8 cellular contexts compared by ENCODE assay signal in the genomic region with DNA sequence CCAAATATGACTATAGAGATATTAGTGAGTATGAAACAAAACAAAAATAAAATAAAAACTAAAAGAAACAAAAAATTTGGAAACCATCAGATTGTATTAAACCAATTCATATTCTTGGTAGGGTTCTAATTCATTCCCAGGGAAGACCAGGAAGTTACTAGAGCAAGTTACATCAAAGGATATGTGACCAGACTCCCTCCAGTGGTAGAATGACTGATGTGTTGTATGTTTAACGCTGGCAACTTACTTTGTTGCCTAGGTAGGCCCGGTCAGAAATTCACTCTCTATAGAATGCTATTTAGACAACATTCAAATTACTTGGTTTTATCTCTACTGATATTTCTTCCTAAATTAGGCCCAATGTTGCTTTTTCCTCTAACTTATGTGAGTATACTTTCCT. TPM values are rescaled to one million over a fixed set of nuclear protein-coding genes. Genes with fewer than 3 reads are reported as not detected.
DNase-seq lines count a peak whose midpoint lies in the region; ATAC-seq and TF ChIP-seq lines count a peak whose summit lies in the region.

No MANE protein-coding gene starts in this region.

- H3K27ac ChIP-seq in 22Rv1, result no peak overlapping the region
- no peak overlapping the region for H3K27ac ChIP-seq in CD4-positive, alpha-beta memory T cell (ENCODE audit: low read depth, low read length)

- no peaks in the 10 kb centered on the region for H3K36me3 Mint-ChIP-seq in CD4-positive, alpha-beta memory T cell

- peaks cover 0 to 5% (median 2%) of the 10 kb centered on the region in 4 donors for H3K4me1 Mint-ChIP-seq in CD4-positive, alpha-beta memory T cell

- intact Hi-C loops in sciatic nerve (cut with DNase I), result no loop called here
- intact Hi-C loops in CD4-positive, alpha-beta memory T cell (cut with micrococcal nuclease), result no loop called here

- in situ Hi-C loops in GM13977 (cut with MboI; ENCODE audit: low pct_unique_long_range_greater_than_20kb, low sequenced_read_pairs, unreplicated experiment), result no loop called here

- POLR2A ChIA-PET in CD4-positive, alpha-beta memory T cell (lab: Charles Lee; ENCODE audit: partially characterized antibody), result no interaction called here

- peaks cover 0 to 6% of the 10 kb centered on the region in 2 donors for H3K9me3 ChIP-seq in CD4-positive, alpha-beta memory T cell (ENCODE audit: control insufficient read depth in 1 of 2, low read length in 2 of 2)

- H3K27me3 Mint-ChIP-seq in CD4-positive, alpha-beta memory T cell, result peaks cover 6 to 8% of the 10 kb centered on the region in 2 donors

- no peaks in the 10 kb centered on the region for H3K36me3 ChIP-seq in CD4-positive, alpha-beta memory T cell (ENCODE audit: insufficient read depth, low read length)

- TF ChIP-seq CTCF in 22Rv1 (IDR thresholded peaks at IDR 0.05), result peak; percentile 79
- TF ChIP-seq CTCF in GM13977 (IDR thresholded peaks at IDR 0.05; ENCODE audit: extremely low read depth, insufficient read depth, missing control alignments), result peak; percentile 57
- TF ChIP-seq CTCF in foreskin fibroblast (IDR thresholded peaks at IDR 0.05; ENCODE audit: low read depth, low read length), result peak; percentile 63

- peak; percentile 76 for ATAC-seq in sciatic nerve

- no peaks in the 10 kb centered on the region for H3K27me3 ChIP-seq in CD4-positive, alpha-beta memory T cell (ENCODE audit: insufficient read depth, low read length)

- peak; percentile 54 for DNase-seq in GM13977 (ENCODE audit: low spot score)
- DNase-seq in HT1080 (ENCODE audit: low read depth), result peak; percentile 48
- peak; percentile 20 for DNase-seq in RPMI8226
- peak; percentile 24 to 71 for DNase-seq in foreskin fibroblast
- no peak for DNase-seq in sciatic nerve (ENCODE audit: low spot score)
- no peak for DNase-seq in GOT3 (lab: John Stamatoyannopoulos, UW)
- DNase-seq in CD4-positive, alpha-beta memory T cell, result no peak

- peaks cover 0 to 15% (median 7%) of the 10 kb centered on the region in 8 donors for H3K9me3 Mint-ChIP-seq in CD4-positive, alpha-beta memory T cell

- H3K27ac Mint-ChIP-seq in CD4-positive, alpha-beta memory T cell, result no peak overlapping the region

- H3K4me1 ChIP-seq in CD4-positive, alpha-beta memory T cell (ENCODE audit: insufficient read depth, low read length), result no peaks in the 10 kb centered on the region

- H3K4me3 Mint-ChIP-seq in CD4-positive, alpha-beta memory T cell, result no peak overlapping the region

- CTCF ChIA-PET in CD4-positive, alpha-beta memory T cell (lab: Charles Lee; ENCODE audit: partially characterized antibody), result no interaction called here

- H3K4me3 ChIP-seq in foreskin fibroblast (ENCODE audit: low read depth in 1 of 2, low read length in 2 of 2), result no peak overlapping the region
- no peak overlapping the region for H3K4me3 ChIP-seq in CD4-positive, alpha-beta memory T cell (ENCODE audit: low read length in 2 of 2)

RNA-seq across cellular contexts. Expression of a gene that starts 5.2 kb away (rescaled TPM):
- total RNA-seq in HT1080 (2014; rRNA removed; shearing (Covaris generic)), result not detected in 2 replicates
- 0.03 TPM in 1 of 2 replicates, not detected in the other for polyA plus RNA-seq in HT1080 (2015; cell fraction: cytosol; rRNA removed)
- polyA plus RNA-seq in HT1080 (2015; cell fraction: nucleus; rRNA removed), result not detected in 2 replicates
- 0.40 TPM for total RNA-seq in sciatic nerve
- total RNA-seq in CD4-positive, alpha-beta memory T cell, result not detected
- not detected for polyA plus RNA-seq in CD4-positive, alpha-beta memory T cell

Comparison
In these comparisons a context has a peak if more than half of its experiments do, and no peak if none do; other contexts are left out.
1. DNase-seq: peak in GM13977 (single experiment), HT1080 (single experiment), RPMI8226 (single experiment) and foreskin fibroblast (2 of 2); none in sciatic nerve (single experiment), GOT3 (single experiment) and CD4-positive, alpha-beta memory T cell (0 of 5).
2. Peak in every context shown above with its lines, with median percentiles within 50 percentile points of each other: CTCF ChIP-seq.